30 cellular contexts compared by ENCODE assay signal in genomic region chr20:55701467-55701866, GRCh38.
"Had no signal": no experiment of that assay in that cellular context is flagged by ENCODE, and none has a peak within 500 bp of the region (broad histone marks: within the 10 kb centered on the region; RNA-seq: fewer than 3 reads in every experiment).

No MANE protein-coding gene starts in this region.

- H3K4me3 ChIP-seq: MG63 had no signal

- H3K27ac ChIP-seq: WERI-Rb-1 had no signal

- ATAC-seq: activated CD8-positive, alpha-beta memory T cell treated with anti-CD3 and anti-CD28 coated beads, Interleukin-2, amount 10 ng/mL, durations not matched to agents 7 days and 5 days; activated naive CD8-positive, alpha-beta T cell treated with anti-CD3 and anti-CD28 coated beads, Interleukin-2, amount 50 U/mL, for 24 hours; Panc1; SK-N-SH treated with all-trans-retinoic acid at 6 μM for 48 hours had no signal

- H3K9me3 ChIP-seq: MG63 had no signal

- DNase-seq: activated CD4-positive, alpha-beta memory T cell treated with anti-CD3 and anti-CD28 coated beads, Interleukin-2, amount 10 ng/mL, durations not matched to agents 7 days and 5 days; activated CD4-positive, alpha-beta T cell treated with anti-CD3 and anti-CD28 coated beads for 1 hour; activated CD4-positive, alpha-beta T cell treated with anti-CD3 and anti-CD28 coated beads for 48 hours; activated CD4-positive, CD25-positive, alpha-beta regulatory T cell; activated CD8-positive, alpha-beta memory T cell treated with anti-CD3 and anti-CD28 coated beads for 24 hours; activated CD8-positive, alpha-beta memory T cell treated with anti-CD3 and anti-CD28 coated beads, Interleukin-2, amount 10 ng/mL, durations not matched to agents 7 days and 5 days; activated CD8-positive, alpha-beta memory T cell treated with anti-CD3 and anti-CD28 coated beads, Interleukin-2, amount 50 U/mL, for 48 hours; activated effector memory CD4-positive, alpha-beta T cell treated with Interleukin-2 at 50 U/mL for 16 hours; activated naive CD4-positive, alpha-beta T cell treated with anti-CD3 and anti-CD28 coated beads, Interleukin-2, amount 10 ng/mL, durations not matched to agents 7 days and 5 days; activated naive CD8-positive, alpha-beta T cell treated with anti-CD3 and anti-CD28 coated beads, Interleukin-2, amount 50 U/mL, for 24 hours; activated T-cell treated with anti-CD3 and anti-CD28 coated beads, Interleukin-2, amount 50 U/mL, for 48 hours; anterior cingulate cortex; caudate nucleus; cerebellar nuclear complex; KG1; MG63; NCI-H1092; NCI-H146; NCI-H187; NCI-H2029 treated with DMSO at 0.1 percent for 48 hours; NCI-H2107; NCI-H2171; NCI-H510A; NCI-H526; NCI-H748 treated with DMSO at 0.1 percent for 48 hours; NK-92 treated with Interleukin-12 subunit alpha and Interleukin-12 subunit beta, amount 100 ng/mL, for 24 hours; SHP77 treated with DMSO at 0.1 percent for 48 hours; WERI-Rb-1 had no signal

- H3K36me3 ChIP-seq: MG63, WERI-Rb-1 had no signal
